27 cellular contexts compared by ENCODE assay signal in genomic region chr5:162139190-162139589, GRCh38.
"Had no signal": no experiment of that assay in that cellular context is flagged by ENCODE, and none has a peak within 500 bp of the region (broad histone marks: within the 10 kb centered on the region; RNA-seq: fewer than 3 reads in every experiment).

No MANE protein-coding gene starts in this region.

- H3K36me3 ChIP-seq: neural progenitor cell, ovary, right lobe of liver, sigmoid colon, stomach, thoracic aorta, thyroid gland, tibial nerve, upper lobe of left lung, vagina had no signal

- H3K9me3 ChIP-seq: ovary, psoas muscle, right lobe of liver, sigmoid colon, stomach, thoracic aorta, thyroid gland, tibial nerve, upper lobe of left lung, vagina had no signal

- H3K9ac ChIP-seq: neural progenitor cell, parathyroid adenoma had no signal

- H3K4me2 ChIP-seq: neural progenitor cell had no signal

- DNase-seq: naive thymus-derived CD8-positive, alpha-beta T cell; nephron progenitor cell; occipital lobe; ovary; posterior cingulate gyrus; psoas muscle; right cardiac atrium; right lobe of liver; sigmoid colon; small intestine; stimulated activated CD4-positive, alpha-beta T cell treated with anti-CD3 and anti-CD28 coated beads, Interleukin-15, amount 100 ng/mL, for 24 hours; stimulated activated CD4-positive, alpha-beta T cell treated with anti-CD3 and anti-CD28 coated beads, Interleukin-2, amount 100 ng/mL, for 24 hours; stimulated activated CD4-positive, alpha-beta T cell treated with anti-CD3 and anti-CD28 coated beads, Interleukin-2, amount 100 ng/mL, for 48 hours; stimulated activated CD4-positive, alpha-beta T cell treated with anti-CD3 and anti-CD28 coated beads, Interleukin-4, amount 100 ng/mL, for 24 hours; stimulated activated naive B cell treated with anti-CD40 and anti-IgM and Interleukin-4, amounts not matched to agents 10 μg/mL and 1 μg/mL and 100 μg/mL, for 72 hours; stimulated activated naive CD4-positive, alpha-beta T cell treated with Interleukin-2 at 50 U/mL for 16 hours; stomach; thyroid gland; trophoblast cell; upper lobe of left lung had no signal

- H3K27ac ChIP-seq: neural progenitor cell, ovary, parathyroid adenoma, psoas muscle, right lobe of liver, sigmoid colon, stomach, thoracic aorta, thyroid gland, tibial nerve, upper lobe of left lung, vagina had no signal

- H2AFZ ChIP-seq: neural progenitor cell, parathyroid adenoma had no signal

- H3K4me3 ChIP-seq: neural progenitor cell, ovary, psoas muscle, right lobe of liver, sigmoid colon, stomach, thoracic aorta, thyroid gland, tibial nerve, upper lobe of left lung, vagina had no signal

- ATAC-seq: naive thymus-derived CD8-positive, alpha-beta T cell; natural killer cell treated with Interleukin-12 subunit alpha and Interleukin-12 subunit beta and Interleukin-15 and Interleukin-18, amount 100 ng/mL, for 72 hours; psoas muscle; right cardiac atrium; right lobe of liver; stimulated activated effector memory CD8-positive, alpha-beta T cell treated with anti-CD3 and anti-CD28 coated beads, Interleukin-12 subunit alpha, Interleukin-12 subunit beta, amount 100 ng/mL, for 72 hours; stimulated activated naive B cell treated with anti-CD40 and anti-IgM and Interleukin-4, amounts not matched to agents 10 μg/mL and 1 μg/mL and 100 μg/mL, for 72 hours had no signal

- H3K27me3 ChIP-seq: neural progenitor cell, ovary, right lobe of liver, sigmoid colon, stomach, thyroid gland, tibial nerve, upper lobe of left lung, vagina had no signal

- H3K79me2 ChIP-seq: parathyroid adenoma had no signal
